11 cellular contexts compared by ENCODE assay signal in the genomic region with DNA sequence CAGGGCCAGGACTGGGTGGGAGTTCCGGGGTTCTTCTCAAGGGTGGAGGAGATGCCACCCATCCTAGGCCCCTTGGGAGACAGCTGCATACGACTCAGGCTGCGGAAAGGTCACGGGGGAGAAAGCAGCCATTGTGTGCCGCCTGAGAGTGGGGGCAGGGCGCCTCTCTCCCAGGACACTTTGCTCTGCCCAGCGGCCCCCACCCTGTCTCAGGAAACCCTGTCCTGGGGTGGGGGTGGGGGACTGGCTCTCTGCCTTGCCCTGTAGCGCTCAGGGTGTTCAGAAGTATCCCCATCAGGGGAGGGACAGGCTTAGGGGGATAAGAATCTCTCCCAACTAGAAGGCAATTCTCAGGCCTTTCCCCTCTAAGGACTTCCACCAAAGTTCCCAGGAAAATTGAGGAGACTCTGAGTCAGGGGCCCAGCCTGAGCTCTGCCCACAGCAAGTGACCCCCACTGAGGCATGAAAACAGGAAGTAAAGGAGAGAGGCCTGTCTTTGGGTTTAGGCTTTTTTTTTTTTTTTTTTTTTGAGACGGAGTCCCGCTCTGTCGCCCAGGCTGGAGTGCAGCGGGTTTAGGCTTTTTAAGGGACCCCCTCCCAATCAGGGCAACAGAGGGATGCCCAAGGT. TPM values are rescaled to one million over a fixed set of nuclear protein-coding genes. Genes with fewer than 3 reads are reported as not detected.
DNase-seq lines count a peak whose midpoint lies in the region; ATAC-seq and TF ChIP-seq lines count a peak whose summit lies in the region.
"Had no signal": no experiment of that assay in that cellular context is flagged by ENCODE, and none has a peak within 500 bp of the region (broad histone marks: within the 10 kb centered on the region; RNA-seq: fewer than 3 reads in every experiment).

No MANE protein-coding gene starts in this region.

- H3K4me2 ChIP-seq in Karpas-422 (ENCODE audit: low read depth, low read length, poor library complexity, severe bottlenecking): no peak overlapping the region

- H3K9me3 ChIP-seq in lung (ENCODE audit: control insufficient read depth in 2 of 2, insufficient read depth in 1 of 2, low read length in 1 of 2) (peaks cover 0 to 3% of the 10 kb centered on the region in 2 donors), upper lobe of left lung (no peaks in the 10 kb centered on the region), Karpas-422 (ENCODE audit: low read length) (no peaks in the 10 kb centered on the region; the same call in 1 of the 2 replicates)

- H3K27ac ChIP-seq in lung (ENCODE audit: low read depth in 1 of 2, low read length in 1 of 2) (peak overlapping the region; percentile 63 to 88), upper lobe of left lung (peak overlapping the region; percentile 84 to 92 (median 89)), Karpas-422 (ENCODE audit: low read length) (no peak overlapping the region; the same call in 1 of the 2 replicates)

- H3K27ac Mint-ChIP-seq in brain: peak overlapping the region; percentile 52 to 86 (median 67)

- H2AFZ ChIP-seq in Karpas-422 (ENCODE audit: low read length): no peak overlapping the region

- 56 to 62% methylated on average over 11 to 12 of the region's 12 CpGs for WGBS in lung, 2 donors
- 45 to 63% methylated on average over 5 to 9 of the region's 12 CpGs for WGBS in upper lobe of left lung, 2 donors

- no peak overlapping the region for H3K9ac ChIP-seq in Karpas-422 (ENCODE audit: low read length)

- peaks cover 64% of the 10 kb centered on the region for H3K4me1 Mint-ChIP-seq in brain

- DNase-seq in activated effector memory CD4-positive, alpha-beta T cell treated with anti-CD3 and anti-CD28 coated beads, Interleukin-2, amount 50 U/mL, for 16 hours: peak; percentile 56
- no peak for DNase-seq in activated effector memory CD4-positive, alpha-beta T cell treated with Interleukin-2 at 50 U/mL for 16 hours
- DNase-seq in lung (ENCODE audit: low spot score) (no peak), upper lobe of left lung (no peak), DMS153 treated with DMSO at 0.1 percent for 48 hours (lab: John Stamatoyannopoulos, UW; ENCODE audit: unreplicated experiment) (no peak), Karpas-422 (no peak), OCI-M2 (lab: John Stamatoyannopoulos, UW; ENCODE audit: unreplicated experiment) (no peak)
- DNase-seq: AML-193, NCI-H345, small intestine had no signal

- peaks cover 31% of the 10 kb centered on the region for H3K36me3 Mint-ChIP-seq in brain

- no peaks in the 10 kb centered on the region for H3K9me2 ChIP-seq in Karpas-422 (replicated peaks; ENCODE audit: insufficient read depth, low read length)

- H3K4me3 Mint-ChIP-seq in brain: peak overlapping the region in 2 of 5 experiments; percentile 16 to 63

- no peaks in the 10 kb centered on the region for H3K27me3 ChIP-seq in lung (ENCODE audit: control insufficient read depth, insufficient read depth)
- H3K27me3 ChIP-seq in upper lobe of left lung: no peaks in the 10 kb centered on the region
- H3K27me3 ChIP-seq in Karpas-422 (ENCODE audit: low read length): no peaks in the 10 kb centered on the region

- ATAC-seq in lung (ENCODE audit: insufficient read depth, low FRiP score) (no peak), upper lobe of left lung (ENCODE audit: low FRiP score in 2 of 2) (no peak)

- H3K79me2 ChIP-seq in Karpas-422 (ENCODE audit: low read length): peaks cover 72% of the 10 kb centered on the region

- peak in 1 of 4 donors; percentile 59 for TF ChIP-seq EP300 in upper lobe of left lung (IDR thresholded peaks at IDR 0.05)

- TF ChIP-seq CTCF in brain (conservative IDR thresholded peaks at IDR 0.05) (peak in 1 of 2 experiments; percentile 15), lung (IDR thresholded peaks at IDR 0.05; ENCODE audit: control extremely low read depth, extremely low read depth) (no peak), upper lobe of left lung (IDR thresholded peaks at IDR 0.05) (no peak)

- no peaks in the 10 kb centered on the region for H3K27me3 Mint-ChIP-seq in brain

- peaks cover 0 to 7% (median 0%) of the 10 kb centered on the region in 5 experiments for H3K9me3 Mint-ChIP-seq in brain

- peak in 1 of 4 donors; percentile 9 for TF ChIP-seq POLR2A in upper lobe of left lung (IDR thresholded peaks at IDR 0.05)

- H4K20me1 ChIP-seq in Karpas-422 (ENCODE audit: insufficient read depth, low read depth, low read length): peaks cover 11% of the 10 kb centered on the region; the same call in 1 of the 2 replicates

- H3K4me3 ChIP-seq in lung (no peak overlapping the region), upper lobe of left lung (peak overlapping the region in 3 of 4 donors; percentile 43 to 95 (median 81)), Karpas-422 (ENCODE audit: low read length) (no peak overlapping the region)

- H3K4me1 ChIP-seq in lung (ENCODE audit: control insufficient read depth in 2 of 2, insufficient read depth in 2 of 2, low read length in 2 of 2): peaks cover 6 to 17% of the 10 kb centered on the region in 2 donors
- peaks cover 40 to 60% (median 51%) of the 10 kb centered on the region in 4 donors for H3K4me1 ChIP-seq in upper lobe of left lung
- peaks cover 49% of the 10 kb centered on the region for H3K4me1 ChIP-seq in Karpas-422 (ENCODE audit: low read length)

- H3K36me3 ChIP-seq in lung (ENCODE audit: control insufficient read depth in 2 of 2, insufficient read depth in 2 of 2, low read length in 2 of 2) (peaks cover 0 to 21% of the 10 kb centered on the region in 2 donors), upper lobe of left lung (peaks cover 0 to 36% (median 20%) of the 10 kb centered on the region in 4 donors), Karpas-422 (ENCODE audit: insufficient read depth, low read length) (peaks cover 28% of the 10 kb centered on the region)

RNA-seq across cellular contexts. Expression of a gene that starts 4.9 kb away (rescaled TPM):
- polyA plus RNA-seq in brain (ENCODE audit: insufficient read depth, low read depth, low replicate concordance): 94.7 TPM
- 10 to 100 TPM; 44.0 to 49.9 TPM for total RNA-seq in lung
- 10 to 100 TPM; 29.8 to 38.4 TPM for polyA plus RNA-seq in lung
- 10 to 100 TPM; 34.6 to 88.4 (median 45.5) TPM for total RNA-seq in upper lobe of left lung
- 58.7 and 71.5 TPM in 2 replicates for total RNA-seq in Karpas-422 (2014; rRNA removed; shearing (Covaris generic); ENCODE audit: low replicate concordance)

RNA-seq across cellular contexts. Expression of a gene that starts 8.4 kb away (rescaled TPM):
- polyA plus RNA-seq in brain (ENCODE audit: insufficient read depth, low read depth, low replicate concordance) (28.2 TPM), lung (1 to 10 TPM; 2.7 to 3.2 TPM)
- total RNA-seq in lung (1 to 10 TPM; 6.6 to 6.9 TPM), upper lobe of left lung (10 to 100 TPM in 1 of 6 donors, 1 to 10 TPM in 5; 1.5 to 24.1 (median 3.9) TPM)
- total RNA-seq in Karpas-422 (2014; rRNA removed; shearing (Covaris generic); ENCODE audit: low replicate concordance): 3.5 and 10.9 TPM in 2 replicates

RNA-seq across cellular contexts. Expression of a gene that starts 16.1 kb away (rescaled TPM):
- 34.4 TPM for polyA plus RNA-seq in brain (ENCODE audit: insufficient read depth, low read depth, low replicate concordance)
- total RNA-seq in lung: 10 to 100 TPM; 24.2 to 69.4 TPM
- polyA plus RNA-seq in lung: 100 to 1,000 TPM in 1 of 2 donors, 10 to 100 TPM in 1; 53.4 to 126 TPM
- total RNA-seq in upper lobe of left lung: 100 to 1,000 TPM in 2 of 6 donors, 10 to 100 TPM in 4; 57.3 to 178 (median 75.4) TPM
- 43.8 and 122 TPM in 2 replicates for total RNA-seq in Karpas-422 (2014; rRNA removed; shearing (Covaris generic); ENCODE audit: low replicate concordance)

RNA-seq across cellular contexts. Expression of a gene that starts 17.7 kb away (rescaled TPM):
- polyA plus RNA-seq in brain (ENCODE audit: insufficient read depth, low read depth, low replicate concordance) (3.8 TPM), lung (1 to 10 TPM; 4.0 to 6.3 TPM)
- total RNA-seq in lung (10 to 100 TPM in 1 of 2 donors, 1 to 10 TPM in 1; 4.1 to 10.5 TPM), upper lobe of left lung (10 to 100 TPM; 12.8 to 17.8 (median 14.9) TPM)
- 9.0 and 17.4 TPM in 2 replicates for total RNA-seq in Karpas-422 (2014; rRNA removed; shearing (Covaris generic); ENCODE audit: low replicate concordance)

RNA-seq across cellular contexts. Expression of a gene that starts 38.1 kb away (rescaled TPM):
- polyA plus RNA-seq in brain (ENCODE audit: insufficient read depth, low read depth, low replicate concordance) (1.7 TPM), lung (10 to 100 TPM in 1 of 2 donors, 1 to 10 TPM in 1; 3.3 to 14.4 TPM)
- total RNA-seq in lung (1 to 10 TPM; 1.7 to 8.4 TPM), upper lobe of left lung (100 to 1,000 TPM in 1 of 6 donors, 10 to 100 TPM in 3, 1 to 10 TPM in 2; 7.3 to 137 (median 12.2) TPM)
- 0.79 and 1.8 TPM in 2 replicates for total RNA-seq in Karpas-422 (2014; rRNA removed; shearing (Covaris generic); ENCODE audit: low replicate concordance)

Comparison
In these comparisons a context has a peak if more than half of its experiments do, and no peak if none do; other contexts are left out.
1. H3K4me3 ChIP-seq: peak in upper lobe of left lung (3 of 4); none in lung (single experiment) and Karpas-422 (single experiment).